Comparison of ENCODE assay signal across 11 cellular contexts in genomic region chr1:111446967-111447892, GRCh38. TPM values are rescaled to one million over a fixed set of nuclear protein-coding genes. Genes with fewer than 3 reads are reported as not detected.
A peak's percentile ranks its signal among the peaks of the same experiment; 100 is the strongest.
DNase-seq lines count a peak whose midpoint lies in the region; ATAC-seq and TF ChIP-seq lines count a peak whose summit lies in the region.
"Had no signal": no experiment of that assay in that cellular context is flagged by ENCODE, and none has a peak within 500 bp of the region (broad histone marks: within the 10 kb centered on the region; RNA-seq: fewer than 3 reads in every experiment).

No MANE protein-coding gene starts in this region.

- peak overlapping the region; percentile 100 for H3K4me3 Mint-ChIP-seq in mesothelial cell of epicardium

- TF ChIP-seq CTCF in colonic mucosa (IDR thresholded peaks at IDR 0.05) (no peak), mesothelial cell of epicardium (IDR thresholded peaks at IDR 0.05; ENCODE audit: unreplicated experiment) (no peak)

- H3K9ac ChIP-seq in BLaER1 treated with 17β-estradiol and CSF1 and Interleukin-3, amounts not matched to agents 10 nM and 100 nM: peak overlapping the region in 9 of 11 experiments; percentile 19 to 96 (median 94); a peak in 9 of 22 replicates
- H3K9ac ChIP-seq in colonic mucosa (ENCODE audit: low read depth in 2 of 2, low read length in 2 of 2): peak overlapping the region in 1 of 2 donors; percentile 97
- H3K9ac ChIP-seq: parathyroid adenoma had no signal

- no peaks in the 10 kb centered on the region for H3K27me3 ChIP-seq in BLaER1 treated with 17β-estradiol and CSF1 and Interleukin-3, amounts not matched to agents 10 nM and 100 nM
- H3K27me3 ChIP-seq in colonic mucosa: no peaks in the 10 kb centered on the region

- peaks cover 65 to 75% (median 69%) of the 10 kb centered on the region in 11 experiments for H3K36me3 ChIP-seq in BLaER1 treated with 17β-estradiol and CSF1 and Interleukin-3, amounts not matched to agents 10 nM and 100 nM
- H3K36me3 ChIP-seq in KOPT-K1 (ENCODE audit: insufficient read depth, low read length): peaks cover 71% of the 10 kb centered on the region
- H3K36me3 ChIP-seq in colonic mucosa: no peaks in the 10 kb centered on the region

- H4K20me1 ChIP-seq in BLaER1 treated with 17β-estradiol and CSF1 and Interleukin-3, amounts not matched to agents 10 nM and 100 nM: peaks cover 0 to 65% (median 21%) of the 10 kb centered on the region in 11 experiments; a peak in 13 of 22 replicates

- no peak overlapping the region for H3K27ac ChIP-seq in BLaER1 treated with 17β-estradiol and CSF1 and Interleukin-3, amounts not matched to agents 10 nM and 100 nM
- peak overlapping the region; percentile 85 for H3K27ac ChIP-seq in KOPT-K1 (ENCODE audit: low read depth, low read length, poor library complexity, severe bottlenecking)
- H3K27ac ChIP-seq in colonic mucosa: peak overlapping the region; percentile 39
- H3K27ac ChIP-seq: parathyroid adenoma had no signal

- peaks cover 38% of the 10 kb centered on the region for H3K4me1 Mint-ChIP-seq in mesothelial cell of epicardium

- no peak overlapping the region for H3K27ac Mint-ChIP-seq in mesothelial cell of epicardium

- intact Hi-C loops in colonic mucosa (cut with DNase I): no loop called here

- H3K4me1 ChIP-seq in BLaER1 treated with 17β-estradiol and CSF1 and Interleukin-3, amounts not matched to agents 10 nM and 100 nM: peaks cover 29 to 57% (median 46%) of the 10 kb centered on the region in 10 experiments
- H3K4me1 ChIP-seq in colonic mucosa: no peaks in the 10 kb centered on the region

- H3K4me2 ChIP-seq in BLaER1 treated with 17β-estradiol and CSF1 and Interleukin-3, amounts not matched to agents 10 nM and 100 nM: peak overlapping the region; percentile 81 to 96 (median 88)

- ATAC-seq in GM21447 (IDR thresholded peaks at IDR 0.05; ENCODE audit: unreplicated experiment): no peak

- peak; percentile 25 for DNase-seq in colonic mucosa
- DNase-seq in mesothelial cell of epicardium (ENCODE audit: low spot score in 2 of 2, unreplicated experiment in 2 of 2): no peak
- DNase-seq in nucleus accumbens (lab: John Stamatoyannopoulos, UW): no peak
- DNase-seq in AML-193 (lab: John Stamatoyannopoulos, UW): no peak
- DNase-seq in GM19238 (ENCODE audit: insufficient read length, low spot score): no peak
- DNase-seq: GOT3, NCI-H1105 treated with DMSO at 0.1 percent for 48 hours had no signal

- H3K27me3 Mint-ChIP-seq in mesothelial cell of epicardium (ENCODE audit: low read depth): no peaks in the 10 kb centered on the region

- peak overlapping the region; percentile 74 to 95 (median 87); a peak in 19 of 20 replicates for H3K4me3 ChIP-seq in BLaER1 treated with 17β-estradiol and CSF1 and Interleukin-3, amounts not matched to agents 10 nM and 100 nM
- no peak overlapping the region for H3K4me3 ChIP-seq in colonic mucosa

- no peaks in the 10 kb centered on the region for H3K9me3 Mint-ChIP-seq in mesothelial cell of epicardium

- peaks cover 11% of the 10 kb centered on the region for H3K36me3 Mint-ChIP-seq in mesothelial cell of epicardium

- no peaks in the 10 kb centered on the region for H3K9me3 ChIP-seq in BLaER1 treated with 17β-estradiol and CSF1 and Interleukin-3, amounts not matched to agents 10 nM and 100 nM (replicated peaks in 1 of 11)
- no peaks in the 10 kb centered on the region for H3K9me3 ChIP-seq in KOPT-K1 (ENCODE audit: insufficient read depth, low read length, poor library complexity, severe bottlenecking)
- no peaks in the 10 kb centered on the region for H3K9me3 ChIP-seq in colonic mucosa

RNA-seq across cellular contexts. Expression of gene WDR77, which starts 1.8 kb away (rescaled TPM):
- 10 to 100 TPM; 19.9 to 42.0 TPM for total RNA-seq in colonic mucosa
- 29.1 to 32.6 TPM (median 32.6 TPM) in 3 replicates for total RNA-seq in mesothelial cell of epicardium

RNA-seq across cellular contexts. Expression of gene ATP5PB, which starts 2.0 kb away (rescaled TPM):
- total RNA-seq in colonic mucosa: 100 to 1,000 TPM; 488 to 502 TPM
- 155 to 162 TPM (median 156 TPM) in 3 replicates for total RNA-seq in mesothelial cell of epicardium

RNA-seq across cellular contexts. Expression of gene OVGP1, which starts 19.7 kb away (rescaled TPM):
- total RNA-seq in colonic mucosa: 1 to 10 TPM; 1.7 to 2.2 TPM
- 2.7 to 3.6 TPM (median 2.9 TPM) in 3 replicates for total RNA-seq in mesothelial cell of epicardium

RNA-seq across cellular contexts. Expression of gene C1orf162, which starts 26.6 kb away (rescaled TPM):
- 1 to 10 TPM; 2.8 to 3.3 TPM for total RNA-seq in colonic mucosa
- total RNA-seq in mesothelial cell of epicardium: 0.72 to 1.1 TPM (median 0.83 TPM) in 3 replicates

RNA-seq across cellular contexts. Expression of gene ADORA3, which starts 56.2 kb away (rescaled TPM):
- total RNA-seq in colonic mucosa (1 to 10 TPM; 1.2 to 1.3 TPM), mesothelial cell of epicardium (not detected in 3 replicates)

Comparison
In these comparisons a context has a peak if more than half of its experiments do, and no peak if none do; other contexts are left out.
1. H3K27ac ChIP-seq: peak in KOPT-K1 (single experiment) and colonic mucosa (single experiment); none in BLaER1 treated with 17β-estradiol and CSF1 and Interleukin-3, amounts not matched to agents 10 nM and 100 nM (0 of 11).